18 cellular contexts compared by ENCODE assay signal in the genomic region with DNA sequence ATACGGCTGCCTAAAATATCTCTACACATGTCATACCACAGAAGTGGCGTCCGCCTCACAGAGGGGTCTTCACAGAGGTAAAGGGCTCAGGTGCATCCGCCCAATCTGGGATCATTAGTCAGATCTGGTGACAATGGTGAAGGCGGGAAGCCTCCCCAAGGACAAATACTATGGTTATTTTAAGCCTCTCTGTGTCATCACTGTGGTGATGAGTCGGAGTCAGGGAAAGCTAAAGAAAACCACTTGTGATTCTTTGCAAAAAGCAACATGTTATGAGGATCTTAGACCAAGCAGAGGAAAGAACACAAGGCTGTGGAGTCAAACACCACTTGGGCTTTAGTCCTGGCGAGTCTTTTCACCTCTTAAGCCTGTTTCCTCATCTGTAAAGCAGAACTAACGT.
DNase-seq lines count a peak whose midpoint lies in the region; ATAC-seq and TF ChIP-seq lines count a peak whose summit lies in the region.
"Had no signal": no experiment of that assay in that cellular context is flagged by ENCODE, and none has a peak within 500 bp of the region (broad histone marks: within the 10 kb centered on the region; RNA-seq: fewer than 3 reads in every experiment).

No MANE protein-coding gene starts in this region.

- DNase-seq in activated naive CD4-positive, alpha-beta T cell treated with anti-CD3 and anti-CD28 coated beads, Interleukin-2, amount 50 U/mL, for 72 hours (ENCODE audit: low spot score in 2 of 2), result no peak
- peak in 8 of 61 donors; percentile 5 to 53 (median 21) for DNase-seq in caudate nucleus (lab: John Stamatoyannopoulos, UW)
- peak; percentile 16 for DNase-seq in middle frontal gyrus (ENCODE audit: extremely low spot score, low spot score)
- no peak for DNase-seq in GM10266 (ENCODE audit: extremely low spot score)
- DNase-seq in breast epithelium (ENCODE audit: low spot score in 2 of 2), result no peak
- no peak for DNase-seq in SIG-M5 treated with dmso at 0.1 percent for 504 hours (lab: John Stamatoyannopoulos, UW; ENCODE audit: unreplicated experiment)
- DNase-seq: activated CD8-positive, alpha-beta T cell treated with anti-CD3 and anti-CD28 coated beads for 36 hours; effector CD4-positive, alpha-beta T cell; Kasumi-1; mesendoderm; NCI-H1436; NCI-H226 had no signal

- H3K4me3 ChIP-seq in urinary bladder (ENCODE audit: low read depth, low read length), result no peak overlapping the region
- no peak overlapping the region for H3K4me3 ChIP-seq in breast epithelium
- H3K4me3 ChIP-seq: SK-N-MC, skin epidermis had no signal

- TF ChIP-seq POLR2A in breast epithelium (IDR thresholded peaks at IDR 0.05), result no peak

- H3K36me3 ChIP-seq in urinary bladder (ENCODE audit: insufficient read depth) (no peaks in the 10 kb centered on the region), breast epithelium (no peaks in the 10 kb centered on the region)

- no peaks in the 10 kb centered on the region for H3K27me3 ChIP-seq in breast epithelium

- no peak for ATAC-seq in activated naive CD4-positive, alpha-beta T cell treated with anti-CD3 and anti-CD28 coated beads, Interleukin-2, amount 50 U/mL, for 72 hours
- ATAC-seq: activated CD8-positive, alpha-beta T cell treated with anti-CD3 and anti-CD28 coated beads for 36 hours; stimulated activated memory B cell treated with anti-CD40 and anti-IgM and Interleukin-4, amounts not matched to agents 10 μg/mL and 1 μg/mL and 100 μg/mL, for 72 hours had no signal

- TF ChIP-seq CTCF in GM10266 (IDR thresholded peaks at IDR 0.05; ENCODE audit: control insufficient read depth, insufficient read depth, low read depth, missing control alignments), result no peak
- TF ChIP-seq CTCF in breast epithelium (IDR thresholded peaks at IDR 0.05), result no peak

- no peaks in the 10 kb centered on the region for H3K9me3 Mint-ChIP-seq in activated naive CD4-positive, alpha-beta T cell treated with anti-CD3 and anti-CD28 coated beads, Interleukin-2, amount 50 U/mL, for 24 hours
- H3K9me3 Mint-ChIP-seq in activated naive CD4-positive, alpha-beta T cell treated with anti-CD3 and anti-CD28 coated beads, Interleukin-2, amount 50 U/mL, for 72 hours, result no peaks in the 10 kb centered on the region
- H3K9me3 Mint-ChIP-seq: activated CD8-positive, alpha-beta T cell treated with anti-CD3 and anti-CD28 coated beads for 36 hours; stimulated activated memory B cell treated with anti-CD40 and anti-IgM and Interleukin-4, amounts not matched to agents 10 μg/mL and 1 μg/mL and 100 μg/mL, for 72 hours had no signal

- no peaks in the 10 kb centered on the region for H3K4me1 ChIP-seq in urinary bladder (ENCODE audit: insufficient read depth)
- H3K4me1 ChIP-seq in breast epithelium, result peaks cover 0 to 8% of the 10 kb centered on the region in 2 donors

- peak overlapping the region; percentile 84 for H3K27ac ChIP-seq in caudate nucleus (ENCODE audit: low read depth, low read length)
- H3K27ac ChIP-seq in urinary bladder (ENCODE audit: low read depth), result peak overlapping the region; percentile 73
- peak overlapping the region in 1 of 2 donors; percentile 52 for H3K27ac ChIP-seq in breast epithelium
- H3K27ac ChIP-seq: HL-60, SK-N-MC, skin epidermis had no signal

- intact Hi-C loops in breast epithelium (cut with DNase I; ENCODE audit: low total_unique reads), result no loop called here

- no peaks in the 10 kb centered on the region for H3K9me3 ChIP-seq in breast epithelium

- H3K4me3 Mint-ChIP-seq in activated naive CD4-positive, alpha-beta T cell treated with anti-CD3 and anti-CD28 coated beads, Interleukin-2, amount 50 U/mL, for 24 hours, result no peak overlapping the region
- H3K4me3 Mint-ChIP-seq: activated CD8-positive, alpha-beta T cell treated with anti-CD3 and anti-CD28 coated beads for 36 hours; stimulated activated memory B cell treated with anti-CD40 and anti-IgM and Interleukin-4, amounts not matched to agents 10 μg/mL and 1 μg/mL and 100 μg/mL, for 72 hours had no signal

- peak overlapping the region; percentile 11 for H3K27ac Mint-ChIP-seq in activated naive CD4-positive, alpha-beta T cell treated with anti-CD3 and anti-CD28 coated beads, Interleukin-2, amount 50 U/mL, for 24 hours
- no peak overlapping the region for H3K27ac Mint-ChIP-seq in activated naive CD4-positive, alpha-beta T cell treated with anti-CD3 and anti-CD28 coated beads, Interleukin-2, amount 50 U/mL, for 72 hours
- H3K27ac Mint-ChIP-seq: activated CD8-positive, alpha-beta T cell treated with anti-CD3 and anti-CD28 coated beads for 36 hours; stimulated activated memory B cell treated with anti-CD40 and anti-IgM and Interleukin-4, amounts not matched to agents 10 μg/mL and 1 μg/mL and 100 μg/mL, for 72 hours had no signal

- H3K4me1 Mint-ChIP-seq in activated naive CD4-positive, alpha-beta T cell treated with anti-CD3 and anti-CD28 coated beads, Interleukin-2, amount 50 U/mL, for 24 hours, result no peaks in the 10 kb centered on the region
- H3K4me1 Mint-ChIP-seq: stimulated activated memory B cell treated with anti-CD40 and anti-IgM and Interleukin-4, amounts not matched to agents 10 μg/mL and 1 μg/mL and 100 μg/mL, for 72 hours had no signal

- H3K27me3 Mint-ChIP-seq in activated naive CD4-positive, alpha-beta T cell treated with anti-CD3 and anti-CD28 coated beads, Interleukin-2, amount 50 U/mL, for 24 hours, result peaks cover 6% of the 10 kb centered on the region
- H3K27me3 Mint-ChIP-seq: stimulated activated memory B cell treated with anti-CD40 and anti-IgM and Interleukin-4, amounts not matched to agents 10 μg/mL and 1 μg/mL and 100 μg/mL, for 72 hours had no signal

- 61% methylated on average over 8 of the region's 8 CpGs for WGBS in urinary bladder

- H3K36me3 Mint-ChIP-seq in activated naive CD4-positive, alpha-beta T cell treated with anti-CD3 and anti-CD28 coated beads, Interleukin-2, amount 50 U/mL, for 24 hours, result no peaks in the 10 kb centered on the region
- H3K36me3 Mint-ChIP-seq in activated naive CD4-positive, alpha-beta T cell treated with anti-CD3 and anti-CD28 coated beads, Interleukin-2, amount 50 U/mL, for 72 hours, result no peaks in the 10 kb centered on the region
- H3K36me3 Mint-ChIP-seq: stimulated activated memory B cell treated with anti-CD40 and anti-IgM and Interleukin-4, amounts not matched to agents 10 μg/mL and 1 μg/mL and 100 μg/mL, for 72 hours had no signal
